In the genomic region with DNA sequence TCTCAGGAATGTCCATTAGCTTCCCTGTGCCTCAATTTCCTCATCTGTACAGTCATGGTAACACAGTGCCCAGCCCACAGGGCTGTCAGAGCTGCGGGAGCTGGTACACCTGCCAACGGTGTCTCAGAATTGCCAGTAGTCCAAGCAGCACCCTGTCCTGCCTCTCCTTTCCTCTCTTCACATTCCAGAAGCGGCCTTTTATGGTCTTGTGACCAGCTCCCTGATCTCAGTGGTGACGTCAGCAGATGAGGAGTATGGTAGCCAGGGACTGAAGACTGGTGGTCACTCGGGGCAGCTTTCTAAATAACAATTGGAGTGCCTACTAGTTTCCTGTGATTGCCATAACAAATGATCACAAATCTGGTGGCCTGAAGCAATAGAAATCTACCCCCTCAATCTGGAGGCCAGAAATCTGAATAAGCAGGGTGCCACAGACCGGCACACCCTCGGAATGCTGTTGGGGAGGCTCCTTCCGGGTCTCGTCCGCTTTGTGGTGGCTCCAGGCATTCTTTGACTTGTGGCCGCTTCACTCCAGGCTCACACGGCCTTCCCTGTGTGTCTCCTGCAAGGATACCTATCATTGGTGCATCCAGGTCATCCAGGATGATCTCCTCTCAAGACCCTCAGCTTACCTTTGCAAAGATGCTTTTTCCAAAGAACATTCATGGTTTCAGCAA, we compare ENCODE assay signal across 10 cellular contexts. TPM values are rescaled to one million over a fixed set of nuclear protein-coding genes. Genes with fewer than 3 reads are reported as not detected.
DNase-seq lines count a peak whose midpoint lies in the region; ATAC-seq and TF ChIP-seq lines count a peak whose summit lies in the region.
"Had no signal": no experiment of that assay in that cellular context is flagged by ENCODE, and none has a peak within 500 bp of the region (broad histone marks: within the 10 kb centered on the region; RNA-seq: fewer than 3 reads in every experiment).

No MANE protein-coding gene starts in this region.

- no peaks in the 10 kb centered on the region for H3K27me3 Mint-ChIP-seq in CD4-positive, alpha-beta T cell
- peaks cover under 1% of the 10 kb centered on the region for H3K27me3 Mint-ChIP-seq in chondrocyte (ENCODE audit: low read depth)
- no peaks in the 10 kb centered on the region for H3K27me3 Mint-ChIP-seq in natural killer cell (ENCODE audit: low read depth in 2 of 2)

- no peaks in the 10 kb centered on the region for H3K9me3 ChIP-seq in CD4-positive, alpha-beta T cell (ENCODE audit: control insufficient read depth, low read length)
- H3K9me3 ChIP-seq: thoracic aorta had no signal

- H3K36me3 Mint-ChIP-seq in CD4-positive, alpha-beta T cell (ENCODE audit: low read depth): peaks cover 73% of the 10 kb centered on the region
- H3K36me3 Mint-ChIP-seq in chondrocyte (ENCODE audit: low read depth): peaks cover 15% of the 10 kb centered on the region
- no peaks in the 10 kb centered on the region for H3K36me3 Mint-ChIP-seq in natural killer cell

- ATAC-seq in CD4-positive, alpha-beta T cell (ENCODE audit: poor library complexity): no peak
- ATAC-seq in natural killer cell (no peak), GM21528 (IDR thresholded peaks at IDR 0.05; ENCODE audit: low FRiP score, unreplicated experiment) (no peak), GM21515 (IDR thresholded peaks at IDR 0.05; ENCODE audit: unreplicated experiment) (no peak)

- TF ChIP-seq POLR2A in NB4 (IDR thresholded peaks at IDR 0.05; ENCODE audit: extremely low read depth, insufficient read length): no peak

- H3K4me3 ChIP-seq in NB4 (ENCODE audit: low read depth, low read length): peak overlapping the region; percentile 99

- no peaks in the 10 kb centered on the region for H3K27me3 ChIP-seq in CD4-positive, alpha-beta T cell (ENCODE audit: control insufficient read depth, insufficient read depth, low read length)

- TF ChIP-seq CTCF in CD4-positive, alpha-beta T cell (IDR thresholded peaks at IDR 0.05): no peak
- no peak for TF ChIP-seq CTCF in NB4 (IDR thresholded peaks at IDR 0.05; ENCODE audit: low read depth, low read length)
- no peak for TF ChIP-seq CTCF in chondrocyte (IDR thresholded peaks at IDR 0.05)
- no peak for TF ChIP-seq CTCF in natural killer cell (IDR thresholded peaks at IDR 0.05)

- H3K4me3 Mint-ChIP-seq in CD4-positive, alpha-beta T cell: peak overlapping the region; percentile 99
- H3K4me3 Mint-ChIP-seq in chondrocyte (ENCODE audit: unreplicated experiment) (peak overlapping the region; percentile 88), natural killer cell (peak overlapping the region; percentile 96)

- peaks cover 66% of the 10 kb centered on the region for H3K4me1 Mint-ChIP-seq in CD4-positive, alpha-beta T cell (ENCODE audit: low read depth)
- H3K4me1 Mint-ChIP-seq in chondrocyte (ENCODE audit: low read depth) (peaks cover 49% of the 10 kb centered on the region), natural killer cell (peaks cover 35 to 63% of the 10 kb centered on the region in 2 donors)

- H3K27ac ChIP-seq in CD4-positive, alpha-beta T cell (ENCODE audit: low read depth, low read length): peak overlapping the region; percentile 97

- no peak for DNase-seq in CD4-positive, alpha-beta T cell
- DNase-seq in NB4 (ENCODE audit: low read depth) (no peak), chondrocyte (ENCODE audit: low spot score) (peak; percentile 62), natural killer cell (no peak), mesenteric fat pad (ENCODE audit: low spot score) (no peak), NCI-H2171 (lab: John Stamatoyannopoulos, UW) (no peak)
- DNase-seq: NCI-H1092 treated with DMSO at 0.1 percent for 48 hours had no signal

- POLR2A ChIA-PET in CD4-positive, alpha-beta T cell (lab: Charles Lee): no interaction called here

- intact Hi-C loops in CD4-positive, alpha-beta T cell (cut with DNase I, micrococcal nuclease): loop anchor here in 1 of 2 experiments (10.0 kb wide), 2 partner anchors 1150 to 1300 kb away; partner anchors contain the start of genes IGHMBP2 and MRPL21
- intact Hi-C loops in natural killer cell (cut with micrococcal nuclease): no loop called here

- H3K27ac Mint-ChIP-seq in CD4-positive, alpha-beta T cell: peak overlapping the region; percentile 98
- H3K27ac Mint-ChIP-seq in chondrocyte (ENCODE audit: unreplicated experiment): peak overlapping the region; percentile 96
- peak overlapping the region; percentile 92 to 95 for H3K27ac Mint-ChIP-seq in natural killer cell

- H3K9me3 Mint-ChIP-seq in CD4-positive, alpha-beta T cell: no peaks in the 10 kb centered on the region
- H3K9me3 Mint-ChIP-seq in chondrocyte (ENCODE audit: low read depth) (no peaks in the 10 kb centered on the region), natural killer cell (no peaks in the 10 kb centered on the region)

- CTCF ChIA-PET in CD4-positive, alpha-beta T cell (lab: Charles Lee): interaction anchor here (1.5 to 2.3 kb wide), 2 partner anchors 9 to 65 kb away, joined by 8 to 9 read pairs; partner anchors contain the start of gene PPFIA1

RNA-seq across cellular contexts. Expression of gene FADD, which starts 2.1 kb away (rescaled TPM):
- total RNA-seq in CD4-positive, alpha-beta T cell: 10 to 100 TPM; 14.5 to 16.5 TPM
- total RNA-seq in chondrocyte (23.2 to 26.8 TPM (median 26.2 TPM) in 3 replicates), natural killer cell (1 to 10 TPM; 7.8 to 9.2 (median 9.0) TPM), mesenteric fat pad (29.3 TPM)
